In genomic region chr7:50396856-50397255, GRCh38 we compare ENCODE assay signal across 15 cellular contexts. TPM values are rescaled to one million over a fixed set of nuclear protein-coding genes. Genes with fewer than 3 reads are reported as not detected.
DNase-seq lines count a peak whose midpoint lies in the region; ATAC-seq and TF ChIP-seq lines count a peak whose summit lies in the region.
"Had no signal": no experiment of that assay in that cellular context is flagged by ENCODE, and none has a peak within 500 bp of the region (broad histone marks: within the 10 kb centered on the region; RNA-seq: fewer than 3 reads in every experiment).

No MANE protein-coding gene starts in this region.

- peaks cover 25% of the 10 kb centered on the region for H3K27me3 ChIP-seq in GM23248 (replicated peaks; ENCODE audit: insufficient read depth)

- DNase-seq in activated CD4-positive, alpha-beta T cell treated with anti-CD3 and anti-CD28 coated beads, Interleukin-2, amount 10 ng/mL, durations not matched to agents 7 days and 5 days = no peak
- no peak for DNase-seq in activated CD4-positive, alpha-beta T cell treated with anti-CD3 and anti-CD28 coated beads for 4 hours
- DNase-seq in activated B cell treated with CpG ODN at 0.5 μM for 24 hours (no peak), GM23248 (no peak), NCI-H2081 (lab: John Stamatoyannopoulos, UW) (no peak)
- DNase-seq: activated CD4-positive, CD25-positive, alpha-beta regulatory T cell; esophagus squamous epithelium; islet precursor cell; NCI-H1694; RPMI8226; transverse colon had no signal

- no peaks in the 10 kb centered on the region for H3K79me2 ChIP-seq in GM23248 (ENCODE audit: insufficient read depth)

- no peaks in the 10 kb centered on the region for H3K27me3 Mint-ChIP-seq in activated CD4-positive, alpha-beta T cell treated with anti-CD3 and anti-CD28 coated beads, Interleukin-2, amount 10 ng/mL, durations not matched to agents 7 days and 5 days
- H3K27me3 Mint-ChIP-seq in activated B cell treated with CpG ODN at 0.5 μM for 24 hours = no peaks in the 10 kb centered on the region
- H3K27me3 Mint-ChIP-seq in stimulated activated memory B cell treated with anti-CD40 and anti-IgM and Interleukin-4, amounts not matched to agents 10 μg/mL and 1 μg/mL and 100 μg/mL, for 72 hours = no peaks in the 10 kb centered on the region

- H3K4me3 Mint-ChIP-seq in activated CD4-positive, alpha-beta T cell treated with anti-CD3 and anti-CD28 coated beads, Interleukin-2, amount 10 ng/mL, durations not matched to agents 7 days and 5 days = peak overlapping the region; percentile 50
- H3K4me3 Mint-ChIP-seq in activated B cell treated with CpG ODN at 0.5 μM for 24 hours = peak overlapping the region; percentile 53
- peak overlapping the region; percentile 47 for H3K4me3 Mint-ChIP-seq in stimulated activated memory B cell treated with anti-CD40 and anti-IgM and Interleukin-4, amounts not matched to agents 10 μg/mL and 1 μg/mL and 100 μg/mL, for 72 hours
- H3K4me3 Mint-ChIP-seq: neural crest cell had no signal

- no peak overlapping the region for H3K9ac ChIP-seq in GM23248

- 12 to 20% methylated on average over 2 of the region's 2 CpGs for WGBS in GM23248 (ENCODE audit: low coverage in 1 of 2, low lambda C conversion rate in 2 of 2, missing lambda C conversion rate in 2 of 2), 2 experiments

- no peaks in the 10 kb centered on the region for H3K9me3 ChIP-seq in GM23248 (ENCODE audit: low read depth)
- H3K9me3 ChIP-seq: esophagus squamous epithelium, transverse colon had no signal

- no peaks in the 10 kb centered on the region for H4K20me1 ChIP-seq in GM23248 (ENCODE audit: insufficient read depth)

- no peaks in the 10 kb centered on the region for H3K4me1 ChIP-seq in GM23248 (ENCODE audit: insufficient read depth)

- intact Hi-C loops in activated B cell treated with CpG ODN at 0.5 μM for 24 hours (cut with micrococcal nuclease) = loop anchor here (1.0 to 2.0 kb wide), 3 partner anchors 8 to 16 kb away; no protein-coding TSS in a partner anchor

- no peak for TF ChIP-seq CTCF in activated B cell treated with CpG ODN at 0.5 μM for 24 hours (IDR thresholded peaks at IDR 0.05)

- no peaks in the 10 kb centered on the region for H3K9me3 Mint-ChIP-seq in activated CD4-positive, alpha-beta T cell treated with anti-CD3 and anti-CD28 coated beads, Interleukin-2, amount 10 ng/mL, durations not matched to agents 7 days and 5 days
- no peaks in the 10 kb centered on the region for H3K9me3 Mint-ChIP-seq in activated B cell treated with CpG ODN at 0.5 μM for 24 hours
- no peaks in the 10 kb centered on the region for H3K9me3 Mint-ChIP-seq in stimulated activated memory B cell treated with anti-CD40 and anti-IgM and Interleukin-4, amounts not matched to agents 10 μg/mL and 1 μg/mL and 100 μg/mL, for 72 hours
- H3K9me3 Mint-ChIP-seq: neural crest cell had no signal

- H3K36me3 ChIP-seq in GM23248 (ENCODE audit: low read depth) = no peaks in the 10 kb centered on the region
- H3K36me3 ChIP-seq: transverse colon had no signal

- H3K27ac ChIP-seq in GM23248 = no peak overlapping the region
- H3K27ac ChIP-seq: esophagus squamous epithelium had no signal

- no peak overlapping the region for H3K4me3 ChIP-seq in GM23248
- H3K4me3 ChIP-seq: esophagus squamous epithelium, transverse colon had no signal

- no peaks in the 10 kb centered on the region for H3F3A ChIP-seq in GM23248 (ENCODE audit: insufficient read depth)

- peaks cover 75% of the 10 kb centered on the region for H3K4me1 Mint-ChIP-seq in activated CD4-positive, alpha-beta T cell treated with anti-CD3 and anti-CD28 coated beads, Interleukin-2, amount 10 ng/mL, durations not matched to agents 7 days and 5 days
- H3K4me1 Mint-ChIP-seq in activated B cell treated with CpG ODN at 0.5 μM for 24 hours = peaks cover 79% of the 10 kb centered on the region
- peaks cover 74% of the 10 kb centered on the region for H3K4me1 Mint-ChIP-seq in stimulated activated memory B cell treated with anti-CD40 and anti-IgM and Interleukin-4, amounts not matched to agents 10 μg/mL and 1 μg/mL and 100 μg/mL, for 72 hours
- H3K4me1 Mint-ChIP-seq: neural crest cell had no signal

- H2AFZ ChIP-seq in GM23248 = no peak overlapping the region

- H3K9me2 ChIP-seq in GM23248 (ENCODE audit: insufficient read depth) = no peaks in the 10 kb centered on the region

- no peak overlapping the region for H3K4me2 ChIP-seq in GM23248 (ENCODE audit: unreplicated experiment)

- CTCF ChIA-PET in activated CD4-positive, alpha-beta T cell treated with anti-CD3 and anti-CD28 coated beads, Interleukin-2, amount 10 ng/mL, durations not matched to agents 7 days and 5 days (lab: Charles Lee) = interaction anchor here (0.8 to 1.3 kb wide), 3 partner anchors 20 to 50 kb away, joined by 3 read pairs; no protein-coding TSS in a partner anchor
- CTCF ChIA-PET in activated B cell treated with CpG ODN at 0.5 μM for 24 hours (lab: Charles Lee) = interaction anchor here (2.4 kb wide), 1 partner anchor 191 kb away, joined by 7 read pairs; no protein-coding TSS in a partner anchor

- peak; percentile 21 for ATAC-seq in HG02852 (IDR thresholded peaks at IDR 0.05; ENCODE audit: unreplicated experiment)
- ATAC-seq in activated B cell treated with CpG ODN at 0.5 μM for 24 hours (ENCODE audit: low read depth) = no peak
- no peak for ATAC-seq in stimulated activated memory B cell treated with anti-CD40 and anti-IgM and Interleukin-4, amounts not matched to agents 10 μg/mL and 1 μg/mL and 100 μg/mL, for 72 hours
- ATAC-seq in GM21515 (IDR thresholded peaks at IDR 0.05; ENCODE audit: unreplicated experiment) = no peak

- peaks cover 87% of the 10 kb centered on the region for H3K36me3 Mint-ChIP-seq in activated CD4-positive, alpha-beta T cell treated with anti-CD3 and anti-CD28 coated beads, Interleukin-2, amount 10 ng/mL, durations not matched to agents 7 days and 5 days (ENCODE audit: low read depth)
- H3K36me3 Mint-ChIP-seq in activated B cell treated with CpG ODN at 0.5 μM for 24 hours (ENCODE audit: low read depth) = peaks cover 83% of the 10 kb centered on the region
- peaks cover 80% of the 10 kb centered on the region for H3K36me3 Mint-ChIP-seq in stimulated activated memory B cell treated with anti-CD40 and anti-IgM and Interleukin-4, amounts not matched to agents 10 μg/mL and 1 μg/mL and 100 μg/mL, for 72 hours

- peak overlapping the region; percentile 87 for H3K27ac Mint-ChIP-seq in activated CD4-positive, alpha-beta T cell treated with anti-CD3 and anti-CD28 coated beads, Interleukin-2, amount 10 ng/mL, durations not matched to agents 7 days and 5 days
- peak overlapping the region; percentile 93 for H3K27ac Mint-ChIP-seq in activated B cell treated with CpG ODN at 0.5 μM for 24 hours
- peak overlapping the region; percentile 85 for H3K27ac Mint-ChIP-seq in stimulated activated memory B cell treated with anti-CD40 and anti-IgM and Interleukin-4, amounts not matched to agents 10 μg/mL and 1 μg/mL and 100 μg/mL, for 72 hours

- in situ Hi-C loops in GM23248 (cut with MboI) = no loop called here

- POLR2A ChIA-PET in activated CD4-positive, alpha-beta T cell treated with anti-CD3 and anti-CD28 coated beads, Interleukin-2, amount 10 ng/mL, durations not matched to agents 7 days and 5 days (lab: Charles Lee) = no interaction called here
- POLR2A ChIA-PET in activated B cell treated with CpG ODN at 0.5 μM for 24 hours (lab: Charles Lee) = interaction anchor here (0.6 to 3.5 kb wide), 7 partner anchors 8 to 248 kb away, joined by 3 to 18 read pairs (median 7); no protein-coding TSS in a partner anchor

RNA-seq across cellular contexts. Expression of gene FIGNL1, which starts 53.3 kb away (rescaled TPM):
- 10 to 100 TPM; 34.8 to 37.4 TPM for total RNA-seq in activated CD4-positive, alpha-beta T cell treated with anti-CD3 and anti-CD28 coated beads, Interleukin-2, amount 10 ng/mL, durations not matched to agents 7 days and 5 days
- total RNA-seq in activated B cell treated with CpG ODN at 0.5 μM for 24 hours = 13.2 and 15.4 TPM in 2 replicates
- 20.2 and 27.8 TPM in 2 replicates for total RNA-seq in GM23248 (2014; rRNA removed; shearing (Covaris generic))
- polyA plus RNA-seq in GM23248 (2016; fragmentation: Nextera tagmentation; extraction: Ambion mirVana) = 8.4 and 9.2 TPM in 2 replicates
